Comparison of ENCODE assay signal across 31 cellular contexts in the genomic region with DNA sequence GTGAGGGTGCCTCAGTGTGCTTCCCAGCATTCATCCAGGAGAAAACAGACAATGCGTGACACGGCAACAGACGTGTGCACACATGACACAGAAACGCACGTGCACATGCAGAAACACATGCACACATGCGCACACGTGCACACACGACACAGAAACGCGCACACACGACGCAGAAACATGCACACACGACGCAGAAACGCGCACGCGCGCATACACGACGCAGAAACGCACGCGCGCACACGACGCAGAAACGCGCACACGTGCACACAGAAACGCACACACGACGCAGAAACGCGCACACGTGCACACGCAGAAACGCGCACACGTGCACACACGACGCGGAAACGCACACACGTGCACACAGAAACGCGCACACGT. TPM values are rescaled to one million over a fixed set of nuclear protein-coding genes. Genes with fewer than 3 reads are reported as not detected.
DNase-seq lines count a peak whose midpoint lies in the region; ATAC-seq, FAIRE-seq and TF ChIP-seq lines count a peak whose summit lies in the region.
"Had no signal": no experiment of that assay in that cellular context is flagged by ENCODE, and none has a peak within 500 bp of the region (broad histone marks: within the 10 kb centered on the region; RNA-seq: fewer than 3 reads in every experiment).

No MANE protein-coding gene starts in this region.

- no peak overlapping the region for H2BK120ac ChIP-seq in H9 (ENCODE audit: low read depth, low read length, poor library complexity, severe bottlenecking)

- H3K4me3 Mint-ChIP-seq in H9 (no peak overlapping the region), neural progenitor cell (no peak overlapping the region)
- H3K4me3 Mint-ChIP-seq: activated naive CD8-positive, alpha-beta T cell treated with anti-CD3 and anti-CD28 coated beads, Interleukin-2, amount 50 U/mL, for 24 hours; dendritic cell treated with granulocyte-macrophage colony-stimulating factor and Interleukin-4, amounts not matched to agents 40 ng/mL and 50 ng/mL, for 4 days; endodermal cell; nephron; stimulated activated naive CD8-positive, alpha-beta T cell treated with anti-CD3 and anti-CD28 coated beads, Interleukin-15, amount 100 ng/mL, for 72 hours had no signal

- H3K4me1 ChIP-seq in H9 (ENCODE audit: insufficient read depth, low read length) = no peaks in the 10 kb centered on the region
- peaks cover 8% of the 10 kb centered on the region for H3K4me1 ChIP-seq in neural progenitor cell

- no peaks in the 10 kb centered on the region for H3K79me1 ChIP-seq in H9 (ENCODE audit: insufficient read depth, low read depth, low read length, poor library complexity, severe bottlenecking)

- H2AFZ ChIP-seq in H9 (ENCODE audit: low read length) (no peak overlapping the region), neural progenitor cell (replicated peaks) (no peak overlapping the region)
- H2AFZ ChIP-seq: GM23248 had no signal

- H3K27me3 ChIP-seq in H9 (ENCODE audit: insufficient read depth, low read length) (no peaks in the 10 kb centered on the region; the same call in 1 of the 2 replicates), neural progenitor cell (peaks cover 40% of the 10 kb centered on the region)
- H3K27me3 ChIP-seq: pancreas, thyroid gland had no signal

- H2BK20ac ChIP-seq in H9 (ENCODE audit: low read depth, low read length, poor library complexity, severe bottlenecking) = no peak overlapping the region

- H3F3A ChIP-seq in neural progenitor cell (ENCODE audit: low read depth) = peaks cover 2% of the 10 kb centered on the region

- no peaks in the 10 kb centered on the region for H3K23me2 ChIP-seq in H9 (ENCODE audit: insufficient read length, low read depth, low read length, poor library complexity, severe bottlenecking)

- no CpG with 5 or more reads among the region's 48 CpGs for WGBS in H9 (ENCODE audit: extremely low coverage, insufficient read length, low lambda C conversion rate)

- no peak overlapping the region for H2BK5ac ChIP-seq in H9 (ENCODE audit: insufficient read length, low read length)

- no peak overlapping the region for H3K56ac ChIP-seq in H9 (ENCODE audit: insufficient read length, low read depth, low read length)

- no peak overlapping the region for H3T11ph ChIP-seq in H9 (ENCODE audit: low read length)

- no peak overlapping the region for H4K8ac ChIP-seq in H9 (replicated peaks; ENCODE audit: insufficient read length, low read depth, low read length)

- H3K27me3 Mint-ChIP-seq in H9 (ENCODE audit: low read depth) (peaks cover 50% of the 10 kb centered on the region), neural progenitor cell (ENCODE audit: insufficient read depth, low read depth) (peaks cover 12% of the 10 kb centered on the region)

- H3K4me1 Mint-ChIP-seq in H9 = peaks cover 5 to 9% of the 10 kb centered on the region in 2 experiments
- peaks cover 14% of the 10 kb centered on the region for H3K4me1 Mint-ChIP-seq in neural progenitor cell

- no peak overlapping the region for H3K23ac ChIP-seq in H9 (ENCODE audit: insufficient read length, low read depth, low read length)

- no peaks in the 10 kb centered on the region for H3K36me3 ChIP-seq in neural progenitor cell
- H3K36me3 ChIP-seq: heart left ventricle, pancreas, thyroid gland had no signal

- DNase-seq in H9 (peak; percentile 17), coronary artery (ENCODE audit: low spot score) (peak; percentile 4), neural progenitor cell (ENCODE audit: low spot score) (no peak), urothelium cell line (ENCODE audit: low spot score) (no peak), NCI-H226 (no peak)
- no peak for DNase-seq in activated CD8-positive, alpha-beta memory T cell treated with anti-CD3 and anti-CD28 coated beads for 24 hours
- DNase-seq: activated CD4-positive, alpha-beta T cell treated with anti-CD3 and anti-CD28 coated beads, Interleukin-2, amount 50 U/mL, for 4 hours; activated naive CD4-positive, alpha-beta T cell; activated naive CD8-positive, alpha-beta T cell treated with anti-CD3 and anti-CD28 coated beads, Interleukin-2, amount 50 U/mL, for 24 hours; caudate nucleus; DMS79 treated with DMSO at 0.1 percent for 48 hours; GDM1; GM23248; NCI-H1436; NCI-H2081 treated with DMSO at 0.1 percent for 48 hours; NCI-H2227 treated with DMSO at 0.1 percent for 48 hours; NCI-H69; retina had no signal

- H3K27ac Mint-ChIP-seq in H9 = no peak overlapping the region; a peak in 1 of 7 replicates
- H3K27ac Mint-ChIP-seq in neural progenitor cell = peak overlapping the region; percentile 82
- H3K27ac Mint-ChIP-seq: activated naive CD8-positive, alpha-beta T cell treated with anti-CD3 and anti-CD28 coated beads, Interleukin-2, amount 50 U/mL, for 24 hours; dendritic cell treated with granulocyte-macrophage colony-stimulating factor and Interleukin-4, amounts not matched to agents 40 ng/mL and 50 ng/mL, for 4 days; endodermal cell; nephron had no signal

- H3K9ac ChIP-seq in H9 (ENCODE audit: extremely low read depth, insufficient read length, low read length) = no peak overlapping the region
- no peak overlapping the region for H3K9ac ChIP-seq in neural progenitor cell
- H3K9ac ChIP-seq: GM23248 had no signal

- H3K14ac ChIP-seq in H9 (ENCODE audit: insufficient read depth, low read length) = no peak overlapping the region

- H3K4ac ChIP-seq in H9 (ENCODE audit: low read depth, low read length) = no peak overlapping the region

- no peak for ATAC-seq in GM18502 (IDR thresholded peaks at IDR 0.05; ENCODE audit: poor library complexity, unreplicated experiment)
- ATAC-seq: activated CD4-positive, CD25-positive, alpha-beta regulatory T cell treated with anti-CD3 and anti-CD28 coated beads, Interleukin-2, amount 50 U/mL, for 24 hours; activated naive CD8-positive, alpha-beta T cell treated with anti-CD3 and anti-CD28 coated beads, Interleukin-2, amount 50 U/mL, for 24 hours; esophagus mucosa; heart left ventricle; pancreas; Right ventricle myocardium inferior; SK-N-SH treated with all-trans-retinoic acid at 6 μM for 48 hours; stimulated activated naive CD8-positive, alpha-beta T cell treated with anti-CD3 and anti-CD28 coated beads, Interleukin-15, amount 100 ng/mL, for 72 hours had no signal

- H4K5ac ChIP-seq in H9 (ENCODE audit: insufficient read length, low read depth, low read length) = no peak overlapping the region

- H4K20me1 ChIP-seq in H9 (ENCODE audit: control insufficient read depth, insufficient read depth, insufficient read length) (no peaks in the 10 kb centered on the region), neural progenitor cell (ENCODE audit: low read depth) (peaks cover 13% of the 10 kb centered on the region)

- no peak overlapping the region for H4K91ac ChIP-seq in H9 (ENCODE audit: insufficient read length, low read depth, low read length)

- no peak overlapping the region for H3K4me2 ChIP-seq in H9 (ENCODE audit: insufficient read depth, insufficient read length, low read length)
- no peak overlapping the region for H3K4me2 ChIP-seq in neural progenitor cell

- no peak overlapping the region for H2BK15ac ChIP-seq in H9 (ENCODE audit: low read depth, low read length)

- H3K9me3 ChIP-seq in H9 (ENCODE audit: control insufficient read depth, low read depth, low read length) (no peaks in the 10 kb centered on the region), neural progenitor cell (ENCODE audit: low read depth) (no peaks in the 10 kb centered on the region)
- H3K9me3 ChIP-seq: heart left ventricle, pancreas, thyroid gland had no signal

- H3K9me3 Mint-ChIP-seq in H9 = no peaks in the 10 kb centered on the region
- no peaks in the 10 kb centered on the region for H3K9me3 Mint-ChIP-seq in neural progenitor cell
- H3K9me3 Mint-ChIP-seq: activated naive CD8-positive, alpha-beta T cell treated with anti-CD3 and anti-CD28 coated beads, Interleukin-2, amount 50 U/mL, for 24 hours; dendritic cell treated with granulocyte-macrophage colony-stimulating factor and Interleukin-4, amounts not matched to agents 40 ng/mL and 50 ng/mL, for 4 days; endodermal cell; nephron; stimulated activated naive CD8-positive, alpha-beta T cell treated with anti-CD3 and anti-CD28 coated beads, Interleukin-15, amount 100 ng/mL, for 72 hours had no signal

- H3K4me3 ChIP-seq in coronary artery (no peak overlapping the region), neural progenitor cell (no peak overlapping the region)
- H3K4me3 ChIP-seq: GM23248, heart left ventricle, pancreas, thyroid gland had no signal

- no peak overlapping the region for H3K27ac ChIP-seq in H9 (ENCODE audit: insufficient read length, low read depth, low read length)
- no peak overlapping the region for H3K27ac ChIP-seq in coronary artery
- no peak overlapping the region for H3K27ac ChIP-seq in neural progenitor cell
- H3K27ac ChIP-seq: GM23248, heart left ventricle, pancreas, thyroid gland had no signal

- H2AK5ac ChIP-seq in H9 (ENCODE audit: insufficient read length, low read length) = no peak overlapping the region

- H3K79me2 ChIP-seq in H9 (ENCODE audit: insufficient read depth, low read length) = no peaks in the 10 kb centered on the region
- no peaks in the 10 kb centered on the region for H3K79me2 ChIP-seq in neural progenitor cell (ENCODE audit: low read depth)

- FAIRE-seq in urothelium cell line (lab: Jason Lieb, UNC) = peak; percentile 97
- FAIRE-seq: pancreas had no signal

- TF ChIP-seq CTCF in H9 (conservative IDR thresholded peaks at IDR 0.05) (no peak), coronary artery (IDR thresholded peaks at IDR 0.05) (no peak), neural progenitor cell (IDR thresholded peaks at IDR 0.05) (no peak)

- no peak overlapping the region for H3K18ac ChIP-seq in H9 (ENCODE audit: insufficient read length, low read depth, low read length)

- H3K36me3 Mint-ChIP-seq in H9 (ENCODE audit: insufficient read depth in 1 of 3, low read depth in 3 of 3) (no peaks in the 10 kb centered on the region), neural progenitor cell (no peaks in the 10 kb centered on the region)
- H3K36me3 Mint-ChIP-seq: CD14-positive monocyte had no signal

- H2BK12ac ChIP-seq in H9 (ENCODE audit: insufficient read length, low read depth, low read length) = no peak overlapping the region

RNA-seq across cellular contexts. Expression of a gene that starts 16.5 kb away (rescaled TPM):
- total RNA-seq in H9 (2021) (0.44 and 0.48 TPM in 2 replicates), neural progenitor cell (ENCODE audit: low replicate concordance) (0.87 TPM in 1 of 2 replicates, not detected in the other)
- total RNA-seq: GM23248 had no signal

Comparison
In these comparisons a context has a peak if more than half of its experiments do, and no peak if none do; other contexts are left out.
1. DNase-seq: peak in H9 (single experiment) and coronary artery (single experiment); none in neural progenitor cell (single experiment), urothelium cell line (single experiment), NCI-H226 (single experiment) and activated CD8-positive, alpha-beta memory T cell treated with anti-CD3 and anti-CD28 coated beads for 24 hours (single experiment).